ENCODE assay signal across 23 cellular contexts in the genomic region with DNA sequence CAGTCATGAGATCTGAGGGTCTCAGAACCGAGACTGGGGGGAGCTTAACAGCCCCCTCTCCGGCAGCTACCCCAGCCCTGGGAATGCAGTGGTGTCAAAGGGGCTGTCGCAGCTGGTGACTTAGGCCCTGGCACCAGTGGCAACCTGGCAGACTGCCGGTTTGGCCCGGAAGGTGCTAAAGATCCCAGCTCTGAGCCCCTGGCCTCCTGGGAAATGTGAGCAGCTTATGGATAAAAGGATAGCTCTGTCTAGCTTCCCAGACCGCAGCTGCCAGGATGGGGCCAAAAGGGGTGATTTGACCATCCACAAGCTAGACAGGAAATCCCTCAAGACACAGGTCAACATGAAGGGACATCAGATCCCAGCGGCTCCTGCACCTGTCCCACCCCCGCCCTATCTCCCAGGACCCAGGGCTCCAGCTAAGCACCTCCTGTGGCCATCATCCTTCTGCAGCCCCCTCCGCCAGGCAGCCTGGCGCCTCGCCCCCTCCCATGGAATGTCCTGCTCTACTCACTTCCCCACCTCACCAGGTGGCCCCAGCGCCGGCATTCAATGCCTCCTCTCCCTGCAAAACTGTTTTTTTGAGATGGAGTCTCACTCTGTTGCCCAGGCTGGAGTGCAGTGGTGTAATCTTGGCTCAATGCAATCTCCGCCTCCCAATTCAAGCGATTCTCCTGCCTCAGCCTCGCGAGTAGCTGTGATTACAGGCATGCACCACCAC. TPM values are rescaled to one million over a fixed set of nuclear protein-coding genes. Genes with fewer than 3 reads are reported as not detected.
"Had no signal": no experiment of that assay in that cellular context is flagged by ENCODE, and none has a peak within 500 bp of the region (broad histone marks: within the 10 kb centered on the region; RNA-seq: fewer than 3 reads in every experiment).

No MANE protein-coding gene starts in this region.

- H3K27me3 ChIP-seq: breast epithelium, hepatocyte, tibial artery had no signal

- H3K36me3 ChIP-seq: breast epithelium, tibial artery had no signal

- H3K27ac Mint-ChIP-seq: activated B cell treated with CpG ODN at 0.5 μM for 24 hours; activated naive CD4-positive, alpha-beta T cell treated with anti-CD3 and anti-CD28 coated beads for 36 hours; activated naive CD8-positive, alpha-beta T cell treated with anti-CD3 and anti-CD28 coated beads, Interleukin-2, amount 10 ng/mL, durations not matched to agents 7 days and 5 days; memory B cell; nephron progenitor cell; stimulated activated effector memory CD8-positive, alpha-beta T cell treated with anti-CD3 and anti-CD28 coated beads, Interleukin-12 subunit alpha, Interleukin-12 subunit beta, amount 100 ng/mL, for 72 hours; stimulated activated naive CD8-positive, alpha-beta T cell treated with anti-CD3 and anti-CD28 coated beads, Interleukin-15, amount 100 ng/mL, for 72 hours had no signal

- H3K4me1 Mint-ChIP-seq: activated B cell treated with CpG ODN at 0.5 μM for 24 hours; activated naive CD8-positive, alpha-beta T cell treated with anti-CD3 and anti-CD28 coated beads, Interleukin-2, amount 10 ng/mL, durations not matched to agents 7 days and 5 days; central memory CD8-positive, alpha-beta T cell; memory B cell; stimulated activated effector memory CD8-positive, alpha-beta T cell treated with anti-CD3 and anti-CD28 coated beads, Interleukin-12 subunit alpha, Interleukin-12 subunit beta, amount 100 ng/mL, for 72 hours; stimulated activated naive CD8-positive, alpha-beta T cell treated with anti-CD3 and anti-CD28 coated beads, Interleukin-15, amount 100 ng/mL, for 72 hours had no signal

- H3K27ac ChIP-seq: breast epithelium, hepatocyte, tibial artery had no signal

- H3K36me3 Mint-ChIP-seq: activated naive CD8-positive, alpha-beta T cell treated with anti-CD3 and anti-CD28 coated beads, Interleukin-2, amount 10 ng/mL, durations not matched to agents 7 days and 5 days; stimulated activated effector memory CD8-positive, alpha-beta T cell treated with anti-CD3 and anti-CD28 coated beads, Interleukin-12 subunit alpha, Interleukin-12 subunit beta, amount 100 ng/mL, for 72 hours had no signal

- H3K4me3 ChIP-seq: breast epithelium, hepatocyte, tibial artery had no signal

- ATAC-seq: esophagus mucosa; stimulated activated effector memory CD8-positive, alpha-beta T cell treated with anti-CD3 and anti-CD28 coated beads, Interleukin-12 subunit alpha, Interleukin-12 subunit beta, amount 100 ng/mL, for 72 hours; stimulated activated naive CD8-positive, alpha-beta T cell treated with anti-CD3 and anti-CD28 coated beads, Interleukin-15, amount 100 ng/mL, for 72 hours had no signal

- H3K79me2 ChIP-seq: hepatocyte had no signal

- H3K27me3 Mint-ChIP-seq: stimulated activated naive CD8-positive, alpha-beta T cell treated with anti-CD3 and anti-CD28 coated beads, Interleukin-15, amount 100 ng/mL, for 72 hours had no signal

- H3K4me2 ChIP-seq: hepatocyte had no signal

- H3K9me3 Mint-ChIP-seq: activated naive CD8-positive, alpha-beta T cell treated with anti-CD3 and anti-CD28 coated beads, Interleukin-2, amount 10 ng/mL, durations not matched to agents 7 days and 5 days; central memory CD8-positive, alpha-beta T cell; nephron progenitor cell; stimulated activated effector memory CD8-positive, alpha-beta T cell treated with anti-CD3 and anti-CD28 coated beads, Interleukin-12 subunit alpha, Interleukin-12 subunit beta, amount 100 ng/mL, for 72 hours; stimulated activated naive CD8-positive, alpha-beta T cell treated with anti-CD3 and anti-CD28 coated beads, Interleukin-15, amount 100 ng/mL, for 72 hours had no signal

- H3K4me3 Mint-ChIP-seq: activated B cell treated with CpG ODN at 0.5 μM for 24 hours; activated naive CD4-positive, alpha-beta T cell treated with anti-CD3 and anti-CD28 coated beads for 36 hours; activated naive CD8-positive, alpha-beta T cell treated with anti-CD3 and anti-CD28 coated beads, Interleukin-2, amount 10 ng/mL, durations not matched to agents 7 days and 5 days; central memory CD8-positive, alpha-beta T cell; memory B cell; nephron progenitor cell; stimulated activated effector memory CD8-positive, alpha-beta T cell treated with anti-CD3 and anti-CD28 coated beads, Interleukin-12 subunit alpha, Interleukin-12 subunit beta, amount 100 ng/mL, for 72 hours; stimulated activated naive CD8-positive, alpha-beta T cell treated with anti-CD3 and anti-CD28 coated beads, Interleukin-15, amount 100 ng/mL, for 72 hours had no signal

- DNase-seq: activated B cell treated with CpG ODN at 0.5 μM for 24 hours; activated CD4-positive, alpha-beta T cell treated with anti-CD3 and anti-CD28 coated beads for 4 hours; activated CD4-positive, alpha-beta T cell treated with anti-CD3 and anti-CD28 coated beads, Interleukin-2, amount 50 U/mL, for 48 hours; activated naive CD4-positive, alpha-beta T cell treated with anti-CD3 and anti-CD28 coated beads for 36 hours; activated naive CD8-positive, alpha-beta T cell treated with anti-CD3 and anti-CD28 coated beads, Interleukin-2, amount 10 ng/mL, durations not matched to agents 7 days and 5 days; activated T-cell treated with anti-CD3 and anti-CD28 coated beads, Interleukin-2, amount 50 U/mL, for 48 hours; amniotic stem cell; effector memory CD4-positive, alpha-beta T cell; foreskin melanocyte; glutamatergic neuron; nephron progenitor cell; stimulated activated CD4-positive, alpha-beta T cell treated with anti-CD3 and anti-CD28 coated beads, Interleukin-1b, Interleukin-23, amount 100 ng/mL, for 48 hours; stimulated activated naive CD8-positive, alpha-beta T cell treated with anti-CD3 and anti-CD28 coated beads, Interleukin-15, amount 100 ng/mL, for 72 hours; T-helper 1 cell; tibial artery had no signal

- H3K4me1 ChIP-seq: breast epithelium, tibial artery had no signal

RNA-seq across cellular contexts. Expression of a gene that starts 33.2 kb away (rescaled TPM):
- total RNA-seq: activated B cell treated with CpG ODN at 0.5 μM for 24 hours, dermis microvascular lymphatic vessel endothelial cell, endothelial cell of umbilical vein had no signal
